In the genomic region with DNA sequence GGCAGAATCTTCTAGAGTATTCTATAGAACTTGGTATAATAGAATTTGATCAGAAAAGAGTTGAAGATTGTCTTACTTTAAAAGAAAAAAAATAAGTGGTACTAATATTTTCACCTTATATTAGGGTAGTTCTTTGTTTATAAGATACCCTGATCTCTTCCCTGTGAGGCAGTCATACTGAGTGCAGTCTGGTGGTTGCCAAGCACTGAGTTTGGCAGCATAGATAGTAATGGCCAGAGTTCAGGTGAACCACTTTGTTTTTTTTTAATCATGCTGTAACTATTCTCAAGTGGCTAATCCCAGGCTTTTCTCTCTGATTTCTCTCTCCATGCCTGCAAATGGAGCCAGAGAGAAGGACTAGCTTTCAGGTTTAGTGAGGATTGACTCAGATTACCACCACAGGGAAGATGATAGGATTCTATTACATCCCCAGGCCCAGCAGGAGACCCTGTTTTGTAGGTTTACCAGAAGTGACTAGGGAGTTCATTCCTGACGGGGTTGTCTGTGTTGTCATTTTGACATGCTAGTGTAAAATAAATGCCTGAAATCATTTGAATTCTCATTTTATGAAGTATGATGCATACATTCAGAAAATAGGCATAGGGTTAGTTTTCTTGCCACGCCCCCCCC, we compare ENCODE assay signal across 1 cellular context.
TF ChIP-seq lines count a peak whose summit lies in the region.

No MANE protein-coding gene starts in this region.

TF ChIP-seq in HEK293T, 16 proteins besides CTCF, POLR2A, EP300 and RAD21:
- TF ChIP-seq FOXM1 (IDR thresholded peaks at IDR 0.05; ENCODE audit: borderline replicate concordance) (no peak), CTBP1 (IDR thresholded peaks at IDR 0.05; ENCODE audit: borderline replicate concordance) (0 out of 2 replicates have a peak, but pooled peaks have one; percentile 9), ZNF384 (IDR thresholded peaks at IDR 0.05) (no peak), FOXA1 (IDR thresholded peaks at IDR 0.05) (no peak), BHLHE40 (IDR thresholded peaks at IDR 0.05; ENCODE audit: borderline replicate concordance) (no peak)
